8 cellular contexts compared by ENCODE assay signal in the genomic region with DNA sequence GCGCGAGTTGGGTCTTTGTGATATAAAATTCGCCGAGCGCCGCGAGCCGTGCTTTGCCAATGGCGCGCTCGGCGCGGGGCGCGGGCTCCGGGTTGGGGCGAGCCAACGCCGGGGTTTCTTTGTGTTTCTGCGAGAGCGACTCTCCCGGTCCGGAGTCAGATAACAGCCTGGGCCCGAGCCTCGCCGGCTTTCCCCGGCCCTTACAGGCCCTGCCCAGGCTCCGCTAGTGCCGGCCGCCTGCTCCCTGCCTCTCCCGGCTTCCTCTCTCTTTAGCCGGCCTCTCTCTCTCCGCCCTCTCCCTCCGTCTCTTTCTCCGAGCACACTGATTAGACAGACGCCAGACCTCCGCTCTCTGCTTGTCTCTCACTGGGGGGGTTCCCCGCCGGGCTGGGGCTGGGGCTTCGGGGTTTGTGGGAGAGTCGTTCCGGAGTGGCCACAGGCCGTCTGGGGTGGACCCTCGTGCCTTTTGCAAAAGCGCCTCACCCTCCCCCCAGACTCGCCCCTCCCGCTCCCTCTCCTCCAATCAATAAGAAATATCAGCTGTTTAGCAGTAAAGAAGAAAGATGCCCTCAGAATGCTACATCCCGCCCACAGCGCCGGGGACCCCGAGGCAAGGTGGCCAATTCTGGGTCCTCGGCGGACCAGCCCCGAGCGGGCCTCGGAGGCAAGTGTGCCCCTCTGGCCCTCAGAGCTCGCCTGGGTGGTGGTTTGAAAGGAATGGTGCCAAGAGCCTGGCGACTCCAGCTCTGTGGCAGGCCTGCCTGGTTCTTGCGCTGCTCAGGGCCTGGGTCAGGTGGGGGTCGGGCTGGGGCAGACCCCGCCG. TPM values are rescaled to one million over a fixed set of nuclear protein-coding genes. Genes with fewer than 3 reads are reported as not detected.
DNase-seq lines count a peak whose midpoint lies in the region; ATAC-seq and TF ChIP-seq lines count a peak whose summit lies in the region.

No MANE protein-coding gene starts in this region.

- no peak for TF ChIP-seq CTCF in GM10266 (IDR thresholded peaks at IDR 0.05; ENCODE audit: control insufficient read depth, insufficient read depth, low read depth, missing control alignments)

- no peak for ATAC-seq in HG03520 (IDR thresholded peaks at IDR 0.05; ENCODE audit: unreplicated experiment)
- no peak for ATAC-seq in HG03280 (IDR thresholded peaks at IDR 0.05; ENCODE audit: unreplicated experiment)

- H3K4me3 ChIP-seq in ectodermal cell (ENCODE audit: insufficient read depth, low read depth, low read length), result peak overlapping the region; percentile 88
- peak overlapping the region; percentile 94 to 96 for H3K4me3 ChIP-seq in mucosa of rectum (ENCODE audit: low read length in 2 of 2)

- DNase-seq in GM10266 (ENCODE audit: extremely low spot score) (peak; percentile 32), NCI-H510A treated with DMSO at 0.1 percent for 48 hours (lab: John Stamatoyannopoulos, UW) (peak; percentile 9), NOMO-1 treated with dmso at 0.1 percent for 144 hours (lab: John Stamatoyannopoulos, UW; ENCODE audit: unreplicated experiment) (no peak), SHP77 treated with DMSO at 0.1 percent for 48 hours (lab: John Stamatoyannopoulos, UW) (no peak)

- H3K27me3 ChIP-seq in ectodermal cell (ENCODE audit: control insufficient read depth, insufficient read depth, low read length, poor library complexity, severe bottlenecking) (peaks cover 78% of the 10 kb centered on the region), mucosa of rectum (ENCODE audit: control insufficient read depth in 2 of 2, insufficient read depth in 2 of 2, low read length in 2 of 2) (no peaks in the 10 kb centered on the region)

- peaks cover 49% of the 10 kb centered on the region for H3K36me3 ChIP-seq in ectodermal cell (ENCODE audit: control insufficient read depth, insufficient read depth, low read length)
- peaks cover 5 to 9% of the 10 kb centered on the region in 2 donors for H3K36me3 ChIP-seq in mucosa of rectum (ENCODE audit: control insufficient read depth in 2 of 2, insufficient read depth in 2 of 2, low read length in 2 of 2)

- WGBS in ectodermal cell, 2 experiments, result 0% methylated on average over 62 of the region's 62 CpGs

- H3K4me1 ChIP-seq in ectodermal cell (ENCODE audit: control insufficient read depth, insufficient read depth, low read length) (peaks cover 13% of the 10 kb centered on the region), mucosa of rectum (ENCODE audit: control insufficient read depth in 2 of 2, insufficient read depth in 2 of 2, low read length in 2 of 2) (peaks cover 13 to 22% of the 10 kb centered on the region in 2 donors)

- peak overlapping the region; percentile 80 to 89 for H3K9ac ChIP-seq in mucosa of rectum (ENCODE audit: low read depth in 1 of 2, low read length in 2 of 2)

- H3K9me3 ChIP-seq in ectodermal cell (ENCODE audit: control insufficient read depth, low read length) (no peaks in the 10 kb centered on the region), mucosa of rectum (ENCODE audit: control insufficient read depth in 2 of 2, low read length in 2 of 2) (no peaks in the 10 kb centered on the region)

- H3K27ac ChIP-seq in ectodermal cell (ENCODE audit: insufficient read depth, low read depth, low read length, poor library complexity, severe bottlenecking) (peak overlapping the region; percentile 76), mucosa of rectum (ENCODE audit: low read depth in 2 of 2, low read length in 2 of 2) (peak overlapping the region; percentile 89)

RNA-seq across cellular contexts. Expression of a gene that starts 2.9 kb away (rescaled TPM):
- polyA plus RNA-seq in ectodermal cell (2013, experiment 1 of 4), result 101 TPM
- 117 TPM for polyA plus RNA-seq in ectodermal cell (2013, experiment 2 of 4)
- polyA plus RNA-seq in ectodermal cell (2013, experiment 3 of 4), result 80.0 TPM
- polyA plus RNA-seq in ectodermal cell (2013, experiment 4 of 4), result 97.4 TPM

Comparison
In these comparisons a context has a peak if more than half of its experiments do, and no peak if none do; other contexts are left out.
1. DNase-seq: peak in GM10266 (single experiment) and NCI-H510A treated with DMSO at 0.1 percent for 48 hours (single experiment); none in NOMO-1 treated with dmso at 0.1 percent for 144 hours (single experiment) and SHP77 treated with DMSO at 0.1 percent for 48 hours (single experiment).